9 cellular contexts compared by ENCODE assay signal in the genomic region with DNA sequence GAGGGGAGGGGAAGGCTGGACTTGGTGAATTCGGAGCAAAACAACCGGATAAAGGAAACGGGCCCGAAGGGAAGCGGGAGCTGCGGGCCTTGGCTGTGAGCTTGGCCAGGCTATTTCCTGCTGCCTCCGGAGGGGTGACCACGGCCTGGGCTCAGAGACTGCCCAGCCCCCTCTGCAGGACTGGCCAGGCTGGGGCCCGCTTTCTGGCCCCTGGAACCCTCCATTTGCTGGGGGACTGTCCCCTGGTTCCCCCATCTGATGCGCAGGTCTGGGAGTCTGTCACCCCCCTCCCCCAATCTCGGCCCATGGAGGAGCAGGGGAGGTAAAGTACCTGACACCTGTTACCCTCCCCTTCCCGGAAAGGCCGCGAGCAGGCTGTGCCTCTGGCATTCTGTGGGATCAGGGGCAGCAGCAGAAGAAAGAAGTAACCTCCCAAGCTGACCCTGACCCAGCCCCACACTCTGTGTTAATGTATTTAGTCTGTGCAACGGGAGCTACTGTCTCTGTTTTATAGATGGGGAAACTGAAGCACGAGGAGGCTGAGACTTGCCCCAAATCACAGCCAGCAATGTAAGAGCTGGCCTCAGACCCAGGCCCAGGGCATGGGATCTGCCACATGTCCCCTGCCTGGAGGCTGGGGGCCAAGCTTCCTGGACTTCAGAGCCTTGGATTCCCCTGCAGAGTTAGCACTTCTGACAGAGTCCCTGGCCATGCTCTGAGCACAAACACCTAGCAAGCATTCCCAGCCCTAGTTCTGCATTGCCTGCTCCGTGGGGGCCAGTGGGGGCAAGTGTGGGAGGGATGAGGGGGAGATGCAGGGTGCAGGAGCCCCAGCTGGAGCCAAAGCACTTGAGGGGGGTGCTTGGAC. TPM values are rescaled to one million over a fixed set of nuclear protein-coding genes. Genes with fewer than 3 reads are reported as not detected.
A peak's percentile ranks its signal among the peaks of the same experiment; 100 is the strongest.
DNase-seq lines count a peak whose midpoint lies in the region; ATAC-seq and TF ChIP-seq lines count a peak whose summit lies in the region.
"Had no signal": no experiment of that assay in that cellular context is flagged by ENCODE, and none has a peak within 500 bp of the region (broad histone marks: within the 10 kb centered on the region; RNA-seq: fewer than 3 reads in every experiment).

No MANE protein-coding gene starts in this region.

- peaks cover 27% of the 10 kb centered on the region for H3K27me3 ChIP-seq in ascending aorta
- peaks cover 80% of the 10 kb centered on the region for H3K27me3 ChIP-seq in transverse colon

- peak overlapping the region; percentile 71 for H3K4me3 Mint-ChIP-seq in activated CD8-positive, alpha-beta memory T cell treated with anti-CD3 and anti-CD28 coated beads, Interleukin-2, amount 10 ng/mL, durations not matched to agents 7 days and 5 days

- TF ChIP-seq CTCF in ascending aorta (IDR thresholded peaks at IDR 0.05) (no peak), transverse colon (IDR thresholded peaks at IDR 0.05) (no peak)

- peaks cover 62% of the 10 kb centered on the region for H3K4me1 Mint-ChIP-seq in activated CD8-positive, alpha-beta memory T cell treated with anti-CD3 and anti-CD28 coated beads, Interleukin-2, amount 10 ng/mL, durations not matched to agents 7 days and 5 days

- 0 to 13% methylated on average over 7 to 17 of the region's 17 CpGs for WGBS in transverse colon (ENCODE audit: low coverage in 1 of 2), 2 donors

- H3K4me3 ChIP-seq in ascending aorta: peak overlapping the region; percentile 47 to 56
- peak overlapping the region in 3 of 4 donors; percentile 16 to 53 (median 46) for H3K4me3 ChIP-seq in transverse colon

- in situ Hi-C loops in transverse colon (cut with MboI; ENCODE audit: low pct_ligation_motif_present in 1 of 4, low pct_unique_long_range_greater_than_20kb in 1 of 4, low sequenced_read_pairs in 3 of 4): no loop called here

- H3K9me3 ChIP-seq in ascending aorta: no peaks in the 10 kb centered on the region
- no peaks in the 10 kb centered on the region for H3K9me3 ChIP-seq in transverse colon

- CTCF ChIA-PET in activated CD8-positive, alpha-beta memory T cell treated with anti-CD3 and anti-CD28 coated beads, Interleukin-2, amount 10 ng/mL, durations not matched to agents 7 days and 5 days (lab: Charles Lee): interaction anchor here (0.6 to 9.8 kb wide), 38 partner anchors 12 to 815 kb away, joined by 3 to 190 read pairs (median 8); a partner anchor contains a TSS

- no peak for DNase-seq in activated CD8-positive, alpha-beta memory T cell treated with anti-CD3 and anti-CD28 coated beads, Interleukin-2, amount 10 ng/mL, durations not matched to agents 7 days and 5 days
- DNase-seq in activated CD8-positive, alpha-beta memory T cell treated with anti-CD3 and anti-CD28 coated beads for 24 hours: no peak
- DNase-seq in ascending aorta (ENCODE audit: low spot score in 2 of 2): no peak
- no peak for DNase-seq in left colon
- no peak for DNase-seq in transverse colon
- DNase-seq in stimulated activated CD4-positive, alpha-beta T cell treated with anti-CD3 and anti-CD28 coated beads, Interleukin-12 subunit alpha, Interleukin-12 subunit beta, amount 100 ng/mL, for 4 hours: no peak
- no peak for DNase-seq in stimulated activated CD4-positive, alpha-beta T cell treated with anti-CD3 and anti-CD28 coated beads, Interleukin-4, amount 100 ng/mL, for 24 hours
- DNase-seq: NCI-H2081 treated with DMSO at 0.1 percent for 48 hours had no signal

- intact Hi-C loops in ascending aorta (cut with DNase I): loop anchor here (1.0 kb wide), 1 partner anchor 81 kb away; no protein-coding TSS in a partner anchor
- intact Hi-C loops in left colon (cut with DNase I, micrococcal nuclease): no loop called here
- intact Hi-C loops in transverse colon (cut with DNase I; ENCODE audit: low total_unique reads): loop anchor here (5.0 kb wide), 1 partner anchor 73 kb away; no protein-coding TSS in a partner anchor

- TF ChIP-seq EP300 in transverse colon (IDR thresholded peaks at IDR 0.05; ENCODE audit: low read depth): no peak

- H3K4me1 ChIP-seq in ascending aorta (peaks cover 5 to 20% of the 10 kb centered on the region in 2 donors), transverse colon (peaks cover 16 to 34% (median 24%) of the 10 kb centered on the region in 4 donors)

- H3K36me3 ChIP-seq in ascending aorta (peaks cover 0 to 5% of the 10 kb centered on the region in 2 donors), transverse colon (peaks cover 0 to 3% (median 0%) of the 10 kb centered on the region in 4 donors)

- ATAC-seq in activated CD8-positive, alpha-beta memory T cell treated with anti-CD3 and anti-CD28 coated beads, Interleukin-2, amount 10 ng/mL, durations not matched to agents 7 days and 5 days: no peak
- ATAC-seq in left colon: peak; percentile 16
- no peak for ATAC-seq in HG02610 (IDR thresholded peaks at IDR 0.05; ENCODE audit: unreplicated experiment)

- no peaks in the 10 kb centered on the region for H3K36me3 Mint-ChIP-seq in activated CD8-positive, alpha-beta memory T cell treated with anti-CD3 and anti-CD28 coated beads, Interleukin-2, amount 10 ng/mL, durations not matched to agents 7 days and 5 days

- H3K9me3 Mint-ChIP-seq in activated CD8-positive, alpha-beta memory T cell treated with anti-CD3 and anti-CD28 coated beads, Interleukin-2, amount 10 ng/mL, durations not matched to agents 7 days and 5 days (ENCODE audit: low read depth): no peaks in the 10 kb centered on the region

- peak overlapping the region; percentile 68 for H3K27ac Mint-ChIP-seq in activated CD8-positive, alpha-beta memory T cell treated with anti-CD3 and anti-CD28 coated beads, Interleukin-2, amount 10 ng/mL, durations not matched to agents 7 days and 5 days

- H3K27ac ChIP-seq in ascending aorta: no peak overlapping the region
- peak overlapping the region in 2 of 4 donors; percentile 6 to 57 for H3K27ac ChIP-seq in transverse colon

- H3K27me3 Mint-ChIP-seq in activated CD8-positive, alpha-beta memory T cell treated with anti-CD3 and anti-CD28 coated beads, Interleukin-2, amount 10 ng/mL, durations not matched to agents 7 days and 5 days: peaks cover 2% of the 10 kb centered on the region

- no peak for TF ChIP-seq POLR2A in transverse colon (IDR thresholded peaks at IDR 0.05)

RNA-seq across cellular contexts. Expression of a gene that starts 3.5 kb away (rescaled TPM):
- total RNA-seq in activated CD8-positive, alpha-beta memory T cell treated with anti-CD3 and anti-CD28 coated beads, Interleukin-2, amount 10 ng/mL, durations not matched to agents 7 days and 5 days: 10 to 100 TPM; 17.5 to 19.0 TPM
- total RNA-seq in ascending aorta: not detected
- 1 to 10 TPM in 1 of 2 donors, under 1 TPM in 1; 0.67 to 1.7 TPM for total RNA-seq in left colon
- total RNA-seq in transverse colon: 10 to 100 TPM in 1 of 4 donors, 1 to 10 TPM in 1, under 1 TPM in 1, not detected in 1; 0.68 to 34.8 (median 1.4) TPM

RNA-seq across cellular contexts. Expression of a gene that starts 9.9 kb away (rescaled TPM):
- 1 to 10 TPM in 1 of 2 experiments, under 1 TPM in 1; 0.20 to 1.8 TPM for total RNA-seq in activated CD8-positive, alpha-beta memory T cell treated with anti-CD3 and anti-CD28 coated beads, Interleukin-2, amount 10 ng/mL, durations not matched to agents 7 days and 5 days
- total RNA-seq in ascending aorta (244 TPM), left colon (1 to 10 TPM; 8.9 to 9.1 TPM), transverse colon (10 to 100 TPM in 1 of 4 donors, 1 to 10 TPM in 3; 1.8 to 14.2 (median 6.5) TPM)

RNA-seq across cellular contexts. Expression of a gene that starts 23.5 kb away (rescaled TPM):
- 10 to 100 TPM; 54.3 to 57.4 TPM for total RNA-seq in activated CD8-positive, alpha-beta memory T cell treated with anti-CD3 and anti-CD28 coated beads, Interleukin-2, amount 10 ng/mL, durations not matched to agents 7 days and 5 days
- total RNA-seq in ascending aorta: 61.4 TPM
- total RNA-seq in left colon: 1 to 10 TPM; 7.9 to 9.9 TPM
- 10 to 100 TPM in 3 of 4 donors, 1 to 10 TPM in 1; 5.6 to 94.3 (median 14.8) TPM for total RNA-seq in transverse colon

RNA-seq across cellular contexts. Expression of a gene that starts 39.8 kb away (rescaled TPM):
- total RNA-seq in activated CD8-positive, alpha-beta memory T cell treated with anti-CD3 and anti-CD28 coated beads, Interleukin-2, amount 10 ng/mL, durations not matched to agents 7 days and 5 days: 100 to 1,000 TPM in 1 of 2 experiments, 10 to 100 TPM in 1; 84.5 to 119 TPM
- total RNA-seq in ascending aorta (109 TPM), left colon (1 to 10 TPM; 3.4 to 5.9 TPM), transverse colon (10 to 100 TPM in 2 of 4 donors, 1 to 10 TPM in 1, not detected in 1; 5.5 to 37.4 (median 10.8) TPM)

RNA-seq across cellular contexts. Expression of a gene that starts 40.4 kb away (rescaled TPM):
- under 1 TPM; 0.75 to 0.99 TPM for total RNA-seq in activated CD8-positive, alpha-beta memory T cell treated with anti-CD3 and anti-CD28 coated beads, Interleukin-2, amount 10 ng/mL, durations not matched to agents 7 days and 5 days
- total RNA-seq in ascending aorta (0.21 TPM), left colon (under 1 TPM; 0.15 to 0.17 TPM), transverse colon (under 1 TPM in 2 of 4 donors, not detected in 2; 0.14 to 0.32 TPM)

Comparison
In these comparisons a context has a peak if more than half of its experiments do, and no peak if none do; other contexts are left out.
1. RNA of a gene that starts 9.9 kb away (total RNA-seq): 244 TPM in ascending aorta (single experiment); 8.9 to 9.1 TPM in left colon, 1.8 to 14.2 TPM in transverse colon and 0.20 to 1.8 TPM in activated CD8-positive, alpha-beta memory T cell treated with anti-CD3 and anti-CD28 coated beads, Interleukin-2, amount 10 ng/mL, durations not matched to agents 7 days and 5 days; every median in the first group is over 10 times any median in the second.
2. intact Hi-C loops: an anchor here in ascending aorta (1.0 kb wide) and transverse colon (5.0 kb wide); none called in left colon.